Comparison of ENCODE assay signal across 1 cellular context in genomic region chr7:107582906-107583305, GRCh38.
TF ChIP-seq lines count a peak whose summit lies in the region.

No MANE protein-coding gene starts in this region.

TF ChIP-seq in GM12878, 131 proteins besides CTCF, POLR2A, EP300 and RAD21:
- TF ChIP-seq NRF1 (conservative IDR thresholded peaks at IDR 0.05; ENCODE audit: low read depth, low read length), result no peak
- no peak for TF ChIP-seq CREM (IDR thresholded peaks at IDR 0.05; ENCODE audit: low read depth)
- TF ChIP-seq NFXL1 (IDR thresholded peaks at IDR 0.05; ENCODE audit: borderline replicate concordance), result no peak
- no peak for TF ChIP-seq MEF2A (IDR thresholded peaks at IDR 0.05; ENCODE audit: insufficient read depth, low read depth, low read length)
- TF ChIP-seq BCL3 (IDR thresholded peaks at IDR 0.05; ENCODE audit: borderline replicate concordance, insufficient read depth, low read depth, low read length, poor library complexity, severe bottlenecking), result no peak
- TF ChIP-seq E2F8 (IDR thresholded peaks at IDR 0.05; ENCODE audit: low read depth, partially characterized antibody), result no peak
- no peak for TF ChIP-seq CEBPZ (IDR thresholded peaks at IDR 0.05; ENCODE audit: low read depth, low read length)
- no peak for TF ChIP-seq RCOR1 (conservative IDR thresholded peaks at IDR 0.05; ENCODE audit: low read depth, low read length)
- TF ChIP-seq TCF12 (IDR thresholded peaks at IDR 0.05; ENCODE audit: low read depth, low read length), result no peak
- TF ChIP-seq NR2F1 (conservative IDR thresholded peaks at IDR 0.05), result no peak
- TF ChIP-seq ASH2L (IDR thresholded peaks at IDR 0.05; ENCODE audit: borderline replicate concordance, low read depth), result no peak
